Comparison of ENCODE assay signal across 1 cellular context in genomic region chr4:6282247-6282646, GRCh38.
TF ChIP-seq lines count a peak whose summit lies in the region.

No MANE protein-coding gene starts in this region.

TF ChIP-seq in WTC11, 78 proteins besides CTCF, POLR2A, EP300 and RAD21 (continued from another document):
- no peak for TF ChIP-seq ATF3 (CRISPR knock-in tag; conservative IDR thresholded peaks at IDR 0.05)
- no peak for TF ChIP-seq ZNF121 (CRISPR knock-in tag; IDR thresholded peaks at IDR 0.05)
- TF ChIP-seq, protein P1, sequence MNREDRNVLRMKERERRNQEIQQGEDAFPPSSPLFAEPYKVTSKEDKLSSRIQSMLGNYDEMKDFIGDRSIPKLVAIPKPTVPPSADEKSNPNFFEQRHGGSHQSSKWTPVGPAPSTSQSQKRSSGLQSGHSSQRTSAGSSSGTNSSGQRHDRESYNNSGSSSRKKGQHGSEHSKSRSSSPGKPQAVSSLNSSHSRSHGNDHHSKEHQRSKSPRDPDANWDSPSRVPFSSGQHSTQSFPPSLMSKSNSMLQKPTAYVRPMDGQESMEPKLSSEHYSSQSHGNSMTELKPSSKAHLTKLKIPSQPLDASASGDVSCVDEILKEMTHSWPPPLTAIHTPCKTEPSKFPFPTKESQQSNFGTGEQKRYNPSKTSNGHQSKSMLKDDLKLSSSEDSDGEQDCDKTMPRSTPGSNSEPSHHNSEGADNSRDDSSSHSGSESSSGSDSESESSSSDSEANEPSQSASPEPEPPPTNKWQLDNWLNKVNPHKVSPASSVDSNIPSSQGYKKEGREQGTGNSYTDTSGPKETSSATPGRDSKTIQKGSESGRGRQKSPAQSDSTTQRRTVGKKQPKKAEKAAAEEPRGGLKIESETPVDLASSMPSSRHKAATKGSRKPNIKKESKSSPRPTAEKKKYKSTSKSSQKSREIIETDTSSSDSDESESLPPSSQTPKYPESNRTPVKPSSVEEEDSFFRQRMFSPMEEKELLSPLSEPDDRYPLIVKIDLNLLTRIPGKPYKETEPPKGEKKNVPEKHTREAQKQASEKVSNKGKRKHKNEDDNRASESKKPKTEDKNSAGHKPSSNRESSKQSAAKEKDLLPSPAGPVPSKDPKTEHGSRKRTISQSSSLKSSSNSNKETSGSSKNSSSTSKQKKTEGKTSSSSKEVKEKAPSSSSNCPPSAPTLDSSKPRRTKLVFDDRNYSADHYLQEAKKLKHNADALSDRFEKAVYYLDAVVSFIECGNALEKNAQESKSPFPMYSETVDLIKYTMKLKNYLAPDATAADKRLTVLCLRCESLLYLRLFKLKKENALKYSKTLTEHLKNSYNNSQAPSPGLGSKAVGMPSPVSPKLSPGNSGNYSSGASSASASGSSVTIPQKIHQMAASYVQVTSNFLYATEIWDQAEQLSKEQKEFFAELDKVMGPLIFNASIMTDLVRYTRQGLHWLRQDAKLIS (CRISPR knock-in tag; IDR thresholded peaks at IDR 0.05; ENCODE audit: borderline replicate concordance): no peak
- TF ChIP-seq, protein P2, sequence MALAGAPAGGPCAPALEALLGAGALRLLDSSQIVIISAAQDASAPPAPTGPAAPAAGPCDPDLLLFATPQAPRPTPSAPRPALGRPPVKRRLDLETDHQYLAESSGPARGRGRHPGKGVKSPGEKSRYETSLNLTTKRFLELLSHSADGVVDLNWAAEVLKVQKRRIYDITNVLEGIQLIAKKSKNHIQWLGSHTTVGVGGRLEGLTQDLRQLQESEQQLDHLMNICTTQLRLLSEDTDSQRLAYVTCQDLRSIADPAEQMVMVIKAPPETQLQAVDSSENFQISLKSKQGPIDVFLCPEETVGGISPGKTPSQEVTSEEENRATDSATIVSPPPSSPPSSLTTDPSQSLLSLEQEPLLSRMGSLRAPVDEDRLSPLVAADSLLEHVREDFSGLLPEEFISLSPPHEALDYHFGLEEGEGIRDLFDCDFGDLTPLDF (CRISPR knock-in tag; IDR thresholded peaks at IDR 0.05): no peak
TF ChIP-seq in WTC11: peak in this region for 0.
